15 cellular contexts compared by ENCODE assay signal in the genomic region with DNA sequence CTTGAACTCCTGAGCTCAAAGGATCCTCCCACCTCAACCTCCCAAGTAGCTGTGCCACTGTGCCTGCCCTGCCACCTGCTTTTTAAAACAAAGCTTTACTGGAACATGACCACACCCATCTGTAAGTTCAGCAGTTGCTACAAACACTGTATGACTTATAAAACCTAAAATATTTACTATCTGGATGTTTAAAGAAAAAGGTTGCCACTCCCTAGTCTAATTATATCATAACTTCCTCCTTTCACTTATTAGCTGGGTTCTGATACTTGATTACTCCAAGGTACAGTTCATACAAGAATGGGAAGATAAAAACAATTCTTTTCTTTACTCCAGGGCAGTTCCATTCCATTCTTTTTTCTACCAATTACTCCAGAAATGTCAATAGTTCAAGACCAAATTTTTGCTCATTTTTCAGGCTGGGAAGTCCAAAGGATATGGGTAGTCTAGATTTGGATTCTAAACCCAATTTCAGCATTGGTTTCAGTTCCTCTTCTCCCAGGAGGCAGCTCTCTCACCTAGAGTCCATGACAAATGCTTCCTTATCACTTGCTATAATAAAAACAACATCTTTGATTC.
DNase-seq lines count a peak whose midpoint lies in the region; ATAC-seq, FAIRE-seq and TF ChIP-seq lines count a peak whose summit lies in the region.
"Had no signal": no experiment of that assay in that cellular context is flagged by ENCODE, and none has a peak within 500 bp of the region (broad histone marks: within the 10 kb centered on the region; RNA-seq: fewer than 3 reads in every experiment).

No MANE protein-coding gene starts in this region.

- H3K4me3 ChIP-seq in PC-9 (no peak overlapping the region), vagina (no peak overlapping the region), HepG2 (replicated peaks in 1 of 3; ENCODE audit: insufficient read depth in 1 of 3, low read depth in 2 of 3, low read length in 3 of 3) (no peak overlapping the region)

- TF ChIP-seq CTCF in CD4-positive, alpha-beta T cell (IDR thresholded peaks at IDR 0.05): no peak
- no peak for TF ChIP-seq CTCF in PC-9 (conservative IDR thresholded peaks at IDR 0.05)
- TF ChIP-seq CTCF in vagina (IDR thresholded peaks at IDR 0.05): no peak
- no peak for TF ChIP-seq CTCF in HepG2 (CRISPR knock-in tag; IDR thresholded peaks at IDR 0.05)

- no peak for ATAC-seq in CD4-positive, alpha-beta T cell (ENCODE audit: poor library complexity)
- peak; percentile 66 for ATAC-seq in GM21786 (IDR thresholded peaks at IDR 0.05; ENCODE audit: unreplicated experiment)
- ATAC-seq in HepG2: no peak
- no peak for ATAC-seq in HG02678 (IDR thresholded peaks at IDR 0.05; ENCODE audit: unreplicated experiment)
- ATAC-seq: foreskin keratinocyte, left lobe of liver, right cardiac atrium, WTC11 had no signal

- DNase-seq in CD4-positive, alpha-beta T cell: no peak
- peak; percentile 37 to 79 for DNase-seq in PC-9
- peak; percentile 20 for DNase-seq in mucosa of gallbladder (ENCODE audit: low spot score)
- no peak for DNase-seq in vagina (ENCODE audit: extremely low spot score in 2 of 2)
- DNase-seq in HepG2 (ENCODE audit: low spot score): no peak
- DNase-seq in midbrain (lab: John Stamatoyannopoulos, UW): no peak
- DNase-seq: activated effector memory CD4-positive, alpha-beta T cell treated with anti-CD3 and anti-CD28 coated beads, Interleukin-2, amount 50 U/mL, for 16 hours; Caco-2; right cardiac atrium had no signal

- no peak overlapping the region for H3K9ac ChIP-seq in HepG2 (ENCODE audit: insufficient read depth, low read depth, low read length)

- in situ Hi-C loops in HepG2 (cut with HindIII; ENCODE audit: extremely low pct_ligation_motif_present, low pct_unique_long_range_greater_than_20kb): no loop called here

- BruUV-seq in PC-9 (replicated peaks; lab: Mats Ljungman, UMichigan) (no TSS peak), HepG2 (replicated peaks; lab: Mats Ljungman, UMichigan) (no TSS peak)

- no peak overlapping the region for H3K4me3 Mint-ChIP-seq in CD4-positive, alpha-beta T cell
- H3K4me3 Mint-ChIP-seq: central memory CD8-positive, alpha-beta T cell; WTC11 had no signal

- H3K79me2 ChIP-seq in PC-9 (ENCODE audit: low read depth) (no peaks in the 10 kb centered on the region; the same call in 1 of the 2 replicates), HepG2 (ENCODE audit: insufficient read depth, low read length) (no peaks in the 10 kb centered on the region)

- H3K27me3 ChIP-seq in CD4-positive, alpha-beta T cell (ENCODE audit: control insufficient read depth, insufficient read depth, low read length): no peaks in the 10 kb centered on the region
- H3K27me3 ChIP-seq in PC-9 (ENCODE audit: insufficient read depth, low read depth) (no peaks in the 10 kb centered on the region), vagina (no peaks in the 10 kb centered on the region), HepG2 (ENCODE audit: control insufficient read depth in 1 of 2, insufficient read depth in 2 of 2, low read length in 2 of 2) (no peaks in the 10 kb centered on the region)
- H3K27me3 ChIP-seq: foreskin keratinocyte had no signal

- intact Hi-C loops in CD4-positive, alpha-beta T cell (cut with DNase I, micrococcal nuclease): no loop called here
- intact Hi-C loops in PC-9 (cut with micrococcal nuclease; ENCODE audit: unreplicated experiment) (no loop called here), vagina (cut with DNase I) (no loop called here), HepG2 (cut with micrococcal nuclease; ENCODE audit: unreplicated experiment) (no loop called here)

- H3K36me3 ChIP-seq in PC-9 (ENCODE audit: low read depth) (peaks cover 49% of the 10 kb centered on the region), vagina (peaks cover 4 to 56% of the 10 kb centered on the region in 2 donors), HepG2 (replicated peaks in 1 of 2; ENCODE audit: control insufficient read depth in 1 of 2, insufficient read depth in 2 of 2, low read length in 2 of 2) (peaks cover 14 to 56% of the 10 kb centered on the region in 2 experiments)

- H3K4me1 ChIP-seq in PC-9 (replicated peaks; ENCODE audit: insufficient read depth) (peaks cover 17% of the 10 kb centered on the region), vagina (no peaks in the 10 kb centered on the region), HepG2 (ENCODE audit: insufficient read depth, low read length) (no peaks in the 10 kb centered on the region)
- H3K4me1 ChIP-seq: Caco-2, foreskin keratinocyte had no signal

- POLR2A ChIA-PET in CD4-positive, alpha-beta T cell (lab: Charles Lee): interaction anchor here (0.8 to 1.0 kb wide), 2 partner anchors 12 to 1385 kb away, joined by 3 read pairs; no protein-coding TSS in a partner anchor
- POLR2A ChIA-PET in PC-9 (lab: Charles Lee; ENCODE audit: unreplicated experiment) (interaction anchor here (0.8 kb wide), 1 partner anchor 70 kb away, joined by 12 read pairs; no protein-coding TSS in a partner anchor), HepG2 (lab: Yijun Ruan, JAX) (no interaction called here)

- no peak overlapping the region for H3K27ac ChIP-seq in CD4-positive, alpha-beta T cell (ENCODE audit: low read depth, low read length)
- H3K27ac ChIP-seq in PC-9 (peak overlapping the region; percentile 68), vagina (no peak overlapping the region), HepG2 (ENCODE audit: extremely low read length, insufficient read depth, low read length) (no peak overlapping the region)
- H3K27ac ChIP-seq: foreskin keratinocyte had no signal

- no peak for TF ChIP-seq RAD21 in HepG2 (CRISPR knock-in tag; IDR thresholded peaks at IDR 0.05)

- H3K9me3 ChIP-seq in CD4-positive, alpha-beta T cell (ENCODE audit: control insufficient read depth, low read length): no peaks in the 10 kb centered on the region
- H3K9me3 ChIP-seq in PC-9 (ENCODE audit: insufficient read depth, low read depth) (no peaks in the 10 kb centered on the region), vagina (no peaks in the 10 kb centered on the region), HepG2 (ENCODE audit: low read length) (no peaks in the 10 kb centered on the region)
- H3K9me3 ChIP-seq: Caco-2 had no signal

- no peaks in the 10 kb centered on the region; the same call in none of the 2 replicates for H3K9me2 ChIP-seq in PC-9 (ENCODE audit: insufficient read depth)

- H3F3A ChIP-seq in PC-9 (ENCODE audit: insufficient read depth, low read depth): peaks cover 25% of the 10 kb centered on the region

- no peak for FAIRE-seq in HepG2 (lab: Jason Lieb, UNC)

- TF ChIP-seq EP300 in HepG2 (IDR thresholded peaks at IDR 0.05; ENCODE audit: low read depth in 2 of 2, low read length in 2 of 2): no peak
- TF ChIP-seq EP300 in HepG2 (CRISPR knock-in tag; IDR thresholded peaks at IDR 0.05; ENCODE audit: borderline replicate concordance): no peak

- CTCF ChIA-PET in CD4-positive, alpha-beta T cell (lab: Charles Lee): interaction anchor here (1.5 kb wide), 1 partner anchor 28 kb away, joined by 3 read pairs; no protein-coding TSS in a partner anchor
- CTCF ChIA-PET in PC-9 (lab: Charles Lee): no interaction called here
- CTCF ChIA-PET in HepG2 (lab: Yijun Ruan, JAX; ENCODE audit: low intra/inter-chr PET ratio, low total read pairs): no interaction called here

- H3K9me3 Mint-ChIP-seq in CD4-positive, alpha-beta T cell: no peaks in the 10 kb centered on the region
- H3K9me3 Mint-ChIP-seq: central memory CD8-positive, alpha-beta T cell had no signal

- TF ChIP-seq POLR2A in vagina (IDR thresholded peaks at IDR 0.05) (no peak), HepG2 (IDR thresholded peaks at IDR 0.05; ENCODE audit: insufficient read depth in 1 of 2, low read depth in 2 of 2, low read length in 2 of 2) (no peak)

- peaks cover 8% of the 10 kb centered on the region for H3K4me1 Mint-ChIP-seq in CD4-positive, alpha-beta T cell (ENCODE audit: low read depth)
- H3K4me1 Mint-ChIP-seq: WTC11 had no signal

- H3K27me3 Mint-ChIP-seq in CD4-positive, alpha-beta T cell: no peaks in the 10 kb centered on the region
- H3K27me3 Mint-ChIP-seq: central memory CD8-positive, alpha-beta T cell had no signal

- no peak overlapping the region for H2AFZ ChIP-seq in PC-9
- no peak overlapping the region for H2AFZ ChIP-seq in HepG2 (ENCODE audit: low read length)

- H3K4me2 ChIP-seq in PC-9: 0 out of 2 replicates have a peak overlapping the region, but pooled peaks have one; percentile 3
- no peak overlapping the region for H3K4me2 ChIP-seq in HepG2 (ENCODE audit: low read depth, low read length)

- H4K20me1 ChIP-seq in PC-9 (ENCODE audit: insufficient read depth) (no peaks in the 10 kb centered on the region; the same call in none of the 2 replicates), HepG2 (ENCODE audit: insufficient read depth, low read length) (no peaks in the 10 kb centered on the region)

- peaks cover 94% of the 10 kb centered on the region for H3K36me3 Mint-ChIP-seq in CD4-positive, alpha-beta T cell (ENCODE audit: low read depth)

- peak overlapping the region; percentile 32 for H3K27ac Mint-ChIP-seq in CD4-positive, alpha-beta T cell
- H3K27ac Mint-ChIP-seq: WTC11 had no signal

TF ChIP-seq in HepG2, 621 proteins besides CTCF, POLR2A, EP300 and RAD21:
- TF ChIP-seq ZNF20 (CRISPR knock-in tag; IDR thresholded peaks at IDR 0.05) (no peak), TARDBP (CRISPR knock-in tag; IDR thresholded peaks at IDR 0.05) (no peak), CENPT (CRISPR knock-in tag; IDR thresholded peaks at IDR 0.05; ENCODE audit: low read depth) (no peak), GABPB1 (CRISPR knock-in tag; IDR thresholded peaks at IDR 0.05) (no peak), NFKBIZ (CRISPR knock-in tag; IDR thresholded peaks at IDR 0.05) (no peak), ZNF75D (CRISPR knock-in tag; IDR thresholded peaks at IDR 0.05; ENCODE audit: borderline replicate concordance) (no peak), HOXA3 (CRISPR knock-in tag; IDR thresholded peaks at IDR 0.05) (no peak), KAT2B (IDR thresholded peaks at IDR 0.05; ENCODE audit: borderline replicate concordance, low read depth, low read length) (no peak), PHF20 (CRISPR knock-in tag; IDR thresholded peaks at IDR 0.05) (no peak), TOE1 (CRISPR knock-in tag; IDR thresholded peaks at IDR 0.05) (no peak), RXRB (CRISPR knock-in tag; IDR thresholded peaks at IDR 0.05; ENCODE audit: borderline replicate concordance) (no peak), ZNF501 (CRISPR knock-in tag; IDR thresholded peaks at IDR 0.05) (no peak)
TF ChIP-seq in HepG2: peak in this region for 0.

Comparison
In these comparisons a context has a peak if more than half of its experiments do, and no peak if none do; other contexts are left out.
1. DNase-seq: peak in PC-9 (2 of 2) and mucosa of gallbladder (single experiment); none in CD4-positive, alpha-beta T cell (0 of 10), vagina (0 of 2), HepG2 (single experiment) and midbrain (single experiment).